Comparison of ENCODE assay signal across 7 cellular contexts in the genomic region with DNA sequence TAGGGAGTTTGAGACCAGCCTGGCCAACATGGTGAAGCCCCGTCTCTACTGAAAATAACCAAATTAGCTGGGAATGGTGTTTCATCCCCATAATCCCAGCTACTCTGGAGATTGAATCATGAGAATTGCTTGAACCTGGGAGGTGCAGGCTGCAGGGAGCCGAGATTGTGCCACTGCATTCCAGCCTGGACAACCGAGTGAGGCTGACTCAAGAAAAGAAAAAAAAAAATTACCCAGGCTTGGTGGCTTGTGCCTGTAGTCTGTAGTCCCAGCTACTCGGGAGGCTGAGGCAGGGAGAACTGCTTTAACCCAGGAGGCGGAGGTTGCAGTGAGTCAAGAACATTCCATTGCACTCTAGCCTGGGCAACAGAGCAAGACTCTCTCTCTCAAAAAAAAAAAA. TPM values are rescaled to one million over a fixed set of nuclear protein-coding genes. Genes with fewer than 3 reads are reported as not detected.
DNase-seq lines count a peak whose midpoint lies in the region; TF ChIP-seq lines count a peak whose summit lies in the region.
"Not testable (repeated sequence)": the region's sequence is repeated elsewhere in the genome, so short reads cannot be mapped to it uniquely, and the experiment has no call there.

No MANE protein-coding gene starts in this region.

- not testable (repeated sequence) for H3K4me1 ChIP-seq in Karpas-422 (ENCODE audit: low read length); neural progenitor cell

- H3F3A ChIP-seq in neural progenitor cell (ENCODE audit: low read depth), result not testable (repeated sequence)

- not testable (repeated sequence) for H3K9me3 Mint-ChIP-seq in neural progenitor cell; progenitor cell of endocrine pancreas (ENCODE audit: low read depth)

- not testable (repeated sequence) for H3K4me3 ChIP-seq in Karpas-422 (ENCODE audit: low read length); epithelial cell of esophagus (ENCODE audit: low read length); neural progenitor cell

- not testable (repeated sequence) for H3K4me2 ChIP-seq in Karpas-422 (ENCODE audit: low read depth, low read length, poor library complexity, severe bottlenecking); neural progenitor cell

- H3K27ac ChIP-seq in Karpas-422 (ENCODE audit: low read length), result not testable (repeated sequence)
- peak overlapping the region; percentile 6 for H3K27ac ChIP-seq in neural progenitor cell

- H4K20me1 ChIP-seq in Karpas-422 (ENCODE audit: insufficient read depth, low read depth, low read length); neural progenitor cell (ENCODE audit: low read depth): not testable (repeated sequence)

- H3K9me3 ChIP-seq in Karpas-422 (ENCODE audit: low read length); neural progenitor cell (ENCODE audit: low read depth): not testable (repeated sequence)

- H3K27ac Mint-ChIP-seq in neural progenitor cell, result not testable (repeated sequence)
- H3K27ac Mint-ChIP-seq in progenitor cell of endocrine pancreas, result peak overlapping the region; percentile 69

- not testable (repeated sequence) for H3K4me3 Mint-ChIP-seq in neural progenitor cell; progenitor cell of endocrine pancreas (ENCODE audit: low read depth)

- peak; percentile 29 for DNase-seq in EH (ENCODE audit: low read depth)
- peak; percentile 4 for DNase-seq in ELF-1 (ENCODE audit: low read depth, low spot score)
- DNase-seq in Karpas-422, result peak; percentile 16
- peak; percentile 12 for DNase-seq in amniotic epithelial cell (ENCODE audit: low read depth)
- DNase-seq in epithelial cell of esophagus (ENCODE audit: low read depth), result peak; percentile 1
- not testable (repeated sequence) for DNase-seq in neural progenitor cell (ENCODE audit: low spot score); progenitor cell of endocrine pancreas (ENCODE audit: low spot score, unreplicated experiment)

- H3K79me2 ChIP-seq in Karpas-422 (ENCODE audit: low read length) (peaks cover 20% of the 10 kb centered on the region), neural progenitor cell (ENCODE audit: low read depth) (peaks cover 24% of the 10 kb centered on the region)

- not testable (repeated sequence) for H3K36me3 ChIP-seq in Karpas-422 (ENCODE audit: insufficient read depth, low read length)
- H3K36me3 ChIP-seq in neural progenitor cell, result peaks cover 17% of the 10 kb centered on the region

- not testable (repeated sequence) for H3K27me3 ChIP-seq in Karpas-422 (ENCODE audit: low read length); neural progenitor cell

- H2AFZ ChIP-seq in Karpas-422 (ENCODE audit: low read length); neural progenitor cell (replicated peaks): not testable (repeated sequence)

- H3K27me3 Mint-ChIP-seq in neural progenitor cell (ENCODE audit: insufficient read depth, low read depth); progenitor cell of endocrine pancreas: not testable (repeated sequence)

- not testable (repeated sequence) for H3K9ac ChIP-seq in Karpas-422 (ENCODE audit: low read length); neural progenitor cell

- H3K9me2 ChIP-seq in Karpas-422 (replicated peaks; ENCODE audit: insufficient read depth, low read length), result not testable (repeated sequence)

- H3K36me3 Mint-ChIP-seq in neural progenitor cell, result peaks cover 11% of the 10 kb centered on the region
- not testable (repeated sequence) for H3K36me3 Mint-ChIP-seq in progenitor cell of endocrine pancreas (ENCODE audit: insufficient read depth)

- not testable (repeated sequence) for TF ChIP-seq CTCF in epithelial cell of esophagus (IDR thresholded peaks at IDR 0.05; ENCODE audit: insufficient read depth, low read depth, low read length, missing control alignments); neural progenitor cell (IDR thresholded peaks at IDR 0.05); progenitor cell of endocrine pancreas (IDR thresholded peaks at IDR 0.05; ENCODE audit: unreplicated experiment)

- H3K4me1 Mint-ChIP-seq in neural progenitor cell; progenitor cell of endocrine pancreas (ENCODE audit: low read depth): not testable (repeated sequence)

RNA-seq across cellular contexts. Expression of gene SUZ12, which starts 33.6 kb away (rescaled TPM):
- 39.1 and 71.0 TPM in 2 replicates for total RNA-seq in Karpas-422 (2014; rRNA removed; shearing (Covaris generic); ENCODE audit: low replicate concordance)
- 32.8 and 58.8 TPM in 2 replicates for total RNA-seq in neural progenitor cell (ENCODE audit: low replicate concordance)
- total RNA-seq in progenitor cell of endocrine pancreas, result 37.5 and 38.3 TPM in 2 replicates

RNA-seq across cellular contexts. Expression of gene LRRC37B, which starts 36.8 kb away (rescaled TPM):
- 12.5 and 21.2 TPM in 2 replicates for total RNA-seq in Karpas-422 (2014; rRNA removed; shearing (Covaris generic); ENCODE audit: low replicate concordance)
- total RNA-seq in neural progenitor cell (ENCODE audit: low replicate concordance) (35.2 and 49.4 TPM in 2 replicates), progenitor cell of endocrine pancreas (27.6 and 28.7 TPM in 2 replicates)
